ENCODE assay signal across 1 cellular context in genomic region chr1:116808476-116809180, GRCh38.
TF ChIP-seq lines count a peak whose summit lies in the region.

No MANE protein-coding gene starts in this region.

TF ChIP-seq in WTC11, 78 proteins besides CTCF, POLR2A, EP300 and RAD21 (continued from another document):
- TF ChIP-seq ARID4B (CRISPR knock-in tag; IDR thresholded peaks at IDR 0.05; ENCODE audit: borderline replicate concordance) (no peak), MLX (CRISPR knock-in tag; IDR thresholded peaks at IDR 0.05) (no peak), ETV6 (CRISPR knock-in tag; IDR thresholded peaks at IDR 0.05) (no peak), NFATC4 (CRISPR knock-in tag; IDR thresholded peaks at IDR 0.05) (no peak), MXD4 (CRISPR knock-in tag; IDR thresholded peaks at IDR 0.05; ENCODE audit: borderline replicate concordance) (no peak), NR1H2 (CRISPR knock-in tag; IDR thresholded peaks at IDR 0.05) (no peak)
- TF ChIP-seq, protein P1, sequence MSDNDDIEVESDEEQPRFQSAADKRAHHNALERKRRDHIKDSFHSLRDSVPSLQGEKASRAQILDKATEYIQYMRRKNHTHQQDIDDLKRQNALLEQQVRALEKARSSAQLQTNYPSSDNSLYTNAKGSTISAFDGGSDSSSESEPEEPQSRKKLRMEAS (CRISPR knock-in tag; IDR thresholded peaks at IDR 0.05) = no peak
